In the genomic region with DNA sequence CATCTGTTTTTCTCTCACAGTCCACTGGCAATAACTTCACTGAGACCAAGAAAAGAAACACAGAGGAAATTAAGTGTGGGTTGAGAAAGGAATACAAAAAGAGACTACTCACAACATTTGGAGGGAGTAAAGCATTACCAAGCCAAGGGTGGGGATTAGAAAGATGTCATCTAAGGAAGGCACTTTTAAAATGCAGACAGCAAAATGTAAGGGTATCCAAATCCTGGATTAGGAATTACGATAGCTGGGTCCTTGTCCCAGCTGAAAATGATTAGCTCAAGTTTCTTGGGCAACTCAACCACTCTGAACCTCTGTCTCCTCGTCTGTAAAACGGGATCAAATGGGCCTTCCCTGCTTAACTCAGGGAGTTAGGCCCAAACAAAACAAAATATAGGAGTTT, we compare ENCODE assay signal across 8 cellular contexts. TPM values are rescaled to one million over a fixed set of nuclear protein-coding genes. Genes with fewer than 3 reads are reported as not detected.
DNase-seq lines count a peak whose midpoint lies in the region; ATAC-seq and TF ChIP-seq lines count a peak whose summit lies in the region.

No MANE protein-coding gene starts in this region.

- peaks cover 62% of the 10 kb centered on the region for H3K4me1 ChIP-seq in HUES64 (ENCODE audit: insufficient read depth, low read length)

- peaks cover 41% of the 10 kb centered on the region for H3K36me3 ChIP-seq in HUES64 (ENCODE audit: insufficient read depth, low read length)

- no peak overlapping the region; the same call in 1 of the 2 replicates for H3K27ac ChIP-seq in HUES64 (ENCODE audit: low read depth, low read length)

- CTCF ChIA-PET in AG04449 (lab: Yijun Ruan, JAX): interaction anchor here (1.1 to 12.9 kb wide), 8 partner anchors 16 to 268 kb away, joined by 3 to 231 read pairs (median 4); partner anchors contain the start of gene UQCC2

- peaks cover 68% of the 10 kb centered on the region for H3K4me1 Mint-ChIP-seq in central memory CD8-positive, alpha-beta T cell
- H3K4me1 Mint-ChIP-seq in naive thymus-derived CD8-positive, alpha-beta T cell: peaks cover 45 to 76% (median 61%) of the 10 kb centered on the region in 4 donors

- no peak overlapping the region for H3K27ac Mint-ChIP-seq in central memory CD8-positive, alpha-beta T cell (ENCODE audit: low read depth)
- peak overlapping the region in 9 of 10 donors; percentile 22 to 99 (median 95) for H3K27ac Mint-ChIP-seq in naive thymus-derived CD8-positive, alpha-beta T cell

- no peak overlapping the region for H3K9ac ChIP-seq in HUES64 (ENCODE audit: low read depth, low read length)

- no peaks in the 10 kb centered on the region for H3K9me3 ChIP-seq in HUES64 (ENCODE audit: insufficient read depth, low read depth, low read length)

- peak overlapping the region; percentile 6; the same call in 1 of the 2 replicates for H3K4me3 ChIP-seq in AG04449 (ENCODE audit: low read depth, low read length)
- H3K4me3 ChIP-seq in HUES64 (ENCODE audit: low read length): 0 out of 2 replicates have a peak overlapping the region, but pooled peaks have one; percentile 83

- 89% methylated on average over 3 of the region's 3 CpGs for WGBS in HUES64

- H3K9me3 Mint-ChIP-seq in central memory CD8-positive, alpha-beta T cell: no peaks in the 10 kb centered on the region
- no peaks in the 10 kb centered on the region for H3K9me3 Mint-ChIP-seq in naive thymus-derived CD8-positive, alpha-beta T cell

- peaks cover 33% of the 10 kb centered on the region for H3K36me3 Mint-ChIP-seq in central memory CD8-positive, alpha-beta T cell (ENCODE audit: insufficient read depth)
- H3K36me3 Mint-ChIP-seq in naive thymus-derived CD8-positive, alpha-beta T cell: peaks cover 0 to 47% (median 7%) of the 10 kb centered on the region in 3 donors

- H3K27me3 Mint-ChIP-seq in central memory CD8-positive, alpha-beta T cell: no peaks in the 10 kb centered on the region
- H3K27me3 Mint-ChIP-seq in naive thymus-derived CD8-positive, alpha-beta T cell: peaks cover 0 to 2% (median 0%) of the 10 kb centered on the region in 5 donors

- POLR2A ChIA-PET in AG04449 (lab: Yijun Ruan, JAX): interaction anchor here (0.8 to 2.6 kb wide), 3 partner anchors 14 to 17 kb away, joined by 3 to 15 read pairs (median 6); no protein-coding TSS in a partner anchor
- POLR2A ChIA-PET in naive thymus-derived CD8-positive, alpha-beta T cell (lab: Charles Lee): interaction anchor here (0.5 to 1.3 kb wide), 2 partner anchors 10 to 104 kb away, joined by 3 to 4 read pairs; no protein-coding TSS in a partner anchor

- H3K27me3 ChIP-seq in HUES64 (ENCODE audit: insufficient read depth, low read length): no peaks in the 10 kb centered on the region

- no peak for ATAC-seq in central memory CD8-positive, alpha-beta T cell (replicated peaks; ENCODE audit: extremely low read depth, poor library complexity, severe bottlenecking)
- no peak for ATAC-seq in naive thymus-derived CD8-positive, alpha-beta T cell
- ATAC-seq in GM21737 (IDR thresholded peaks at IDR 0.05; ENCODE audit: unreplicated experiment): no peak

- DNase-seq in AG04449 (ENCODE audit: low read depth, low spot score): no peak
- no peak for DNase-seq in central memory CD8-positive, alpha-beta T cell (ENCODE audit: low spot score in 2 of 2)
- no peak for DNase-seq in naive thymus-derived CD8-positive, alpha-beta T cell
- DNase-seq in DMS153 treated with DMSO at 0.1 percent for 48 hours (lab: John Stamatoyannopoulos, UW; ENCODE audit: unreplicated experiment): no peak
- no peak for DNase-seq in NCI-H2081 treated with DMSO at 0.1 percent for 48 hours (lab: John Stamatoyannopoulos, UW)
- no peak for DNase-seq in activated CD4-positive, alpha-beta T cell treated with anti-CD3 and anti-CD28 coated beads for 4 hours

- H3K4me3 Mint-ChIP-seq in central memory CD8-positive, alpha-beta T cell: peak overlapping the region; percentile 99
- peak overlapping the region; percentile 91 to 99 (median 96) for H3K4me3 Mint-ChIP-seq in naive thymus-derived CD8-positive, alpha-beta T cell

- TF ChIP-seq CTCF in AG04449 (IDR thresholded peaks at IDR 0.05; ENCODE audit: insufficient read depth, low read length, missing control alignments): no peak

RNA-seq across cellular contexts. Expression of gene LEMD2, which starts 2.2 kb away (rescaled TPM):
- 34.2 TPM for polyA plus RNA-seq in HUES64 (2013, experiment 1 of 2)
- 32.4 TPM for polyA plus RNA-seq in HUES64 (2013, experiment 2 of 2)
- total RNA-seq in naive thymus-derived CD8-positive, alpha-beta T cell: 100 to 1,000 TPM; 126 to 128 TPM
- polyA plus RNA-seq in naive thymus-derived CD8-positive, alpha-beta T cell: 10 to 100 TPM; 24.6 to 43.9 (median 26.0) TPM

RNA-seq across cellular contexts. Expression of gene MLN, which starts 17.1 kb away (rescaled TPM):
- polyA plus RNA-seq in HUES64 (2013, experiment 1 of 2): not detected
- not detected for polyA plus RNA-seq in HUES64 (2013, experiment 2 of 2)
- total RNA-seq in naive thymus-derived CD8-positive, alpha-beta T cell: not detected
- not detected for polyA plus RNA-seq in naive thymus-derived CD8-positive, alpha-beta T cell

RNA-seq across cellular contexts. Expression of gene IP6K3, which starts 40.0 kb away (rescaled TPM):
- 0.85 TPM for polyA plus RNA-seq in HUES64 (2013, experiment 1 of 2)
- polyA plus RNA-seq in HUES64 (2013, experiment 2 of 2): 1.5 TPM
- total RNA-seq in naive thymus-derived CD8-positive, alpha-beta T cell: not detected
- polyA plus RNA-seq in naive thymus-derived CD8-positive, alpha-beta T cell: not detected
